9 cellular contexts compared by ENCODE assay signal in genomic region chr4:151031831-151032605, GRCh38. TPM values are rescaled to one million over a fixed set of nuclear protein-coding genes. Genes with fewer than 3 reads are reported as not detected.
DNase-seq lines count a peak whose midpoint lies in the region; ATAC-seq and TF ChIP-seq lines count a peak whose summit lies in the region.
"Had no signal": no experiment of that assay in that cellular context is flagged by ENCODE, and none has a peak within 500 bp of the region (broad histone marks: within the 10 kb centered on the region; RNA-seq: fewer than 3 reads in every experiment).

No MANE protein-coding gene starts in this region.

- intact Hi-C loops in activated CD4-positive, alpha-beta T cell treated with anti-CD3 and anti-CD28 coated beads, Interleukin-2, amount 10 ng/mL, durations not matched to agents 24 days and 14 days (cut with micrococcal nuclease): loop anchor here (1.0 to 5.0 kb wide), 4 partner anchors 61 to 1455 kb away; no protein-coding TSS in a partner anchor
- intact Hi-C loops in activated T-helper 2 cell treated with anti-CD3 and anti-CD28 coated beads, Interferon-gamma antibody, Interleukin-2, Interleukin-4, amounts not matched to agents 10 μg/mL and 5 μg/mL and 100 μg/mL, durations not matched to agents 14 hours and 24 hours and 36 hours (cut with micrococcal nuclease): loop anchor here (1.0 to 5.0 kb wide), 3 partner anchors 60 to 205 kb away; partner anchors contain the start of gene RPS3A
- intact Hi-C loops in prostate gland (cut with DNase I): no loop called here

- H3K4me3 ChIP-seq in prostate gland: no peak overlapping the region

- H3K27me3 Mint-ChIP-seq in activated CD4-positive, alpha-beta T cell treated with anti-CD3 and anti-CD28 coated beads, Interleukin-2, amount 10 ng/mL, durations not matched to agents 24 days and 14 days: no peaks in the 10 kb centered on the region
- no peaks in the 10 kb centered on the region for H3K27me3 Mint-ChIP-seq in activated T-helper 2 cell treated with anti-CD3 and anti-CD28 coated beads, Interferon-gamma antibody, Interleukin-2, Interleukin-4, amounts not matched to agents 10 μg/mL and 5 μg/mL and 100 μg/mL, durations not matched to agents 14 hours and 24 hours and 36 hours (ENCODE audit: low read depth)

- no peak for TF ChIP-seq CTCF in prostate gland (IDR thresholded peaks at IDR 0.05)

- 79% methylated on average over 12 of the region's 12 CpGs for WGBS in prostate gland

- no peaks in the 10 kb centered on the region for H3K9me3 ChIP-seq in prostate gland
- H3K9me3 ChIP-seq: neutrophil had no signal

- H3K9me3 Mint-ChIP-seq in activated CD4-positive, alpha-beta T cell treated with anti-CD3 and anti-CD28 coated beads, Interleukin-2, amount 10 ng/mL, durations not matched to agents 24 days and 14 days: no peaks in the 10 kb centered on the region
- no peaks in the 10 kb centered on the region for H3K9me3 Mint-ChIP-seq in activated T-helper 2 cell treated with anti-CD3 and anti-CD28 coated beads, Interferon-gamma antibody, Interleukin-2, Interleukin-4, amounts not matched to agents 10 μg/mL and 5 μg/mL and 100 μg/mL, durations not matched to agents 14 hours and 24 hours and 36 hours

- no peaks in the 10 kb centered on the region for H3K36me3 Mint-ChIP-seq in activated CD4-positive, alpha-beta T cell treated with anti-CD3 and anti-CD28 coated beads, Interleukin-2, amount 10 ng/mL, durations not matched to agents 24 days and 14 days (ENCODE audit: low read depth)
- no peaks in the 10 kb centered on the region for H3K36me3 Mint-ChIP-seq in activated T-helper 2 cell treated with anti-CD3 and anti-CD28 coated beads, Interferon-gamma antibody, Interleukin-2, Interleukin-4, amounts not matched to agents 10 μg/mL and 5 μg/mL and 100 μg/mL, durations not matched to agents 14 hours and 24 hours and 36 hours (ENCODE audit: low read depth)

- H3K27me3 ChIP-seq in prostate gland (replicated peaks; ENCODE audit: insufficient read depth): no peaks in the 10 kb centered on the region
- H3K27me3 ChIP-seq: neutrophil had no signal

- no peaks in the 10 kb centered on the region for H3K36me3 ChIP-seq in prostate gland
- H3K36me3 ChIP-seq: neutrophil had no signal

- H3K4me1 ChIP-seq in prostate gland (replicated peaks): no peaks in the 10 kb centered on the region

- H3K27ac ChIP-seq in prostate gland: no peak overlapping the region
- H3K27ac ChIP-seq: neutrophil had no signal

- H3K4me1 Mint-ChIP-seq in activated CD4-positive, alpha-beta T cell treated with anti-CD3 and anti-CD28 coated beads, Interleukin-2, amount 10 ng/mL, durations not matched to agents 24 days and 14 days: peaks cover 27% of the 10 kb centered on the region
- peaks cover 26% of the 10 kb centered on the region for H3K4me1 Mint-ChIP-seq in activated T-helper 2 cell treated with anti-CD3 and anti-CD28 coated beads, Interferon-gamma antibody, Interleukin-2, Interleukin-4, amounts not matched to agents 10 μg/mL and 5 μg/mL and 100 μg/mL, durations not matched to agents 14 hours and 24 hours and 36 hours (ENCODE audit: low read depth)

- ATAC-seq in HG03159 (IDR thresholded peaks at IDR 0.05; ENCODE audit: unreplicated experiment): peak; percentile 43

- peak overlapping the region; percentile 93 for H3K27ac Mint-ChIP-seq in activated CD4-positive, alpha-beta T cell treated with anti-CD3 and anti-CD28 coated beads, Interleukin-2, amount 10 ng/mL, durations not matched to agents 24 days and 14 days
- peak overlapping the region; percentile 81 for H3K27ac Mint-ChIP-seq in activated T-helper 2 cell treated with anti-CD3 and anti-CD28 coated beads, Interferon-gamma antibody, Interleukin-2, Interleukin-4, amounts not matched to agents 10 μg/mL and 5 μg/mL and 100 μg/mL, durations not matched to agents 14 hours and 24 hours and 36 hours

- peak overlapping the region; percentile 76 for H3K4me3 Mint-ChIP-seq in activated CD4-positive, alpha-beta T cell treated with anti-CD3 and anti-CD28 coated beads, Interleukin-2, amount 10 ng/mL, durations not matched to agents 24 days and 14 days
- H3K4me3 Mint-ChIP-seq in activated T-helper 2 cell treated with anti-CD3 and anti-CD28 coated beads, Interferon-gamma antibody, Interleukin-2, Interleukin-4, amounts not matched to agents 10 μg/mL and 5 μg/mL and 100 μg/mL, durations not matched to agents 14 hours and 24 hours and 36 hours (ENCODE audit: low read depth): peak overlapping the region; percentile 65

- no peak for DNase-seq in activated CD4-positive, alpha-beta T cell treated with anti-CD3 and anti-CD28 coated beads, Interleukin-2, amount 10 ng/mL, durations not matched to agents 24 days and 14 days
- DNase-seq in activated CD4-positive, alpha-beta T cell treated with anti-CD3 and anti-CD28 coated beads, Interleukin-2, amount 50 U/mL, for 1 hour: no peak
- DNase-seq in activated T-helper 2 cell treated with anti-CD3 and anti-CD28 coated beads, Interferon-gamma antibody, Interleukin-2, Interleukin-4, amounts not matched to agents 10 μg/mL and 5 μg/mL and 100 μg/mL, durations not matched to agents 14 hours and 24 hours and 36 hours (ENCODE audit: low spot score): no peak
- DNase-seq in pulmonary artery endothelial cell (ENCODE audit: low read depth, low spot score) (peak; percentile 92), prostate gland (ENCODE audit: low spot score) (no peak), NCI-H510A (lab: John Stamatoyannopoulos, UW) (no peak), COR-L47 (lab: John Stamatoyannopoulos, UW) (no peak)

- no peak for TF ChIP-seq POLR2A in prostate gland (IDR thresholded peaks at IDR 0.05)

RNA-seq across cellular contexts. Expression of gene LRBA, which starts 16.9 kb away (rescaled TPM):
- total RNA-seq in activated CD4-positive, alpha-beta T cell treated with anti-CD3 and anti-CD28 coated beads, Interleukin-2, amount 10 ng/mL, durations not matched to agents 24 days and 14 days: 52.6 and 54.0 TPM in 2 replicates
- 46.4 and 47.7 TPM in 2 replicates for total RNA-seq in activated T-helper 2 cell treated with anti-CD3 and anti-CD28 coated beads, Interferon-gamma antibody, Interleukin-2, Interleukin-4, amounts not matched to agents 10 μg/mL and 5 μg/mL and 100 μg/mL, durations not matched to agents 14 hours and 24 hours and 36 hours
- total RNA-seq in pulmonary artery endothelial cell (62.3 and 63.4 TPM in 2 replicates), prostate gland (10 to 100 TPM; 69.8 to 79.8 TPM)
